15 cellular contexts compared by ENCODE assay signal in genomic region chr3:6965881-6966280, GRCh38.
A peak's percentile ranks its signal among the peaks of the same experiment; 100 is the strongest.
DNase-seq lines count a peak whose midpoint lies in the region; TF ChIP-seq lines count a peak whose summit lies in the region.
"Had no signal": no experiment of that assay in that cellular context is flagged by ENCODE, and none has a peak within 500 bp of the region (broad histone marks: within the 10 kb centered on the region; RNA-seq: fewer than 3 reads in every experiment).

No MANE protein-coding gene starts in this region.

- no peak for TF ChIP-seq EP300 in ovary (IDR thresholded peaks at IDR 0.05)

- no peak overlapping the region for H3K4me3 ChIP-seq in ovary
- H3K4me3 ChIP-seq: BLaER1, GM23338 had no signal

- no peaks in the 10 kb centered on the region for H3K27me3 ChIP-seq in ovary
- H3K27me3 ChIP-seq: BLaER1 had no signal

- no peak for TF ChIP-seq CTCF in ovary (IDR thresholded peaks at IDR 0.05)

- H3K27ac ChIP-seq in ovary = no peak overlapping the region
- H3K27ac ChIP-seq: BLaER1, C4-2B had no signal

- in situ Hi-C loops in SK-MEL-5 (cut with HindIII; ENCODE audit: low pct_unique_long_range_greater_than_20kb, low sequenced_read_pairs) = no loop called here

- H3K36me3 ChIP-seq in ovary = no peaks in the 10 kb centered on the region
- H3K36me3 ChIP-seq: BLaER1 had no signal

- peak; percentile 63 for DNase-seq in SK-MEL-5 (ENCODE audit: low read depth, low spot score)
- DNase-seq in left kidney (ENCODE audit: low read depth, low spot score) = peak; percentile 31
- peak; percentile 53 for DNase-seq in renal cortical epithelial cell (ENCODE audit: low read depth)
- DNase-seq in ovary = no peak
- no peak for DNase-seq in effector CD8-positive, alpha-beta T cell (lab: John Stamatoyannopoulos, UW)
- DNase-seq in NCI-H1436 treated with DMSO at 0.1 percent for 48 hours (lab: John Stamatoyannopoulos, UW) = no peak
- DNase-seq: CD4-positive, CD25-positive, alpha-beta regulatory T cell; CD8-positive, alpha-beta T cell; DMS 273 treated with DMSO at 0.1 percent for 48 hours; DMS79; GF-D8; H9 had no signal

- intact Hi-C loops in ovary (cut with DNase I) = no loop called here

- H3K9me3 ChIP-seq in ovary = no peaks in the 10 kb centered on the region
- H3K9me3 ChIP-seq: BLaER1 had no signal

- no peaks in the 10 kb centered on the region for H3K4me1 ChIP-seq in ovary (ENCODE audit: insufficient read depth)
- H3K4me1 ChIP-seq: BLaER1 had no signal

- TF ChIP-seq POLR2A in ovary (IDR thresholded peaks at IDR 0.05) = no peak

- 75 to 80% (median 77%) methylated on average over 5 of the region's 5 CpGs for WGBS in ovary, 3 donors

Comparison
In these comparisons a context has a peak if more than half of its experiments do, and no peak if none do; other contexts are left out.
1. DNase-seq: peak in SK-MEL-5 (single experiment), left kidney (single experiment) and renal cortical epithelial cell (single experiment); none in ovary (0 of 5), effector CD8-positive, alpha-beta T cell (single experiment) and NCI-H1436 treated with DMSO at 0.1 percent for 48 hours (single experiment).